In the genomic region with DNA sequence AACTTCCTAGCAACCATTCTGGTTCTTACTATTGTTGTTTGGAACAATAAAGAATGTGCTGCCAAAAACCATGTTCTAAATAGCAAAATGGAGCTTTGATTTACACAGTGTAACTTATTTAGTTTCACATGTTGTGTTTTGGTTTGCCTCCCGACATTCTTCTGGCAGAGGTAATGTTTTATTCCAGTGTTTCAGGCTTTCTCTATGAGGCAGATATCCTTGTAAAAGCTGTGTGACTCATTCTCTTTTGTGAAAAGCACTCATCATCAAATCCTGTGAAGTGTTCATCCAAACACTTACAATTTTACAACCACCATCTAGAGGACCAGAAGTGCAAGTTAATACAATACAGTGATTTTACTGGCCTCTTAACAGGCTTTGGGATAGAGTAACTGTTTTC, we compare ENCODE assay signal across 1 cellular context.
A peak's percentile ranks its signal among the peaks of the same experiment; 100 is the strongest.
TF ChIP-seq lines count a peak whose summit lies in the region.

No MANE protein-coding gene starts in this region.

TF ChIP-seq in HEK293, 187 proteins besides CTCF, POLR2A, EP300 and RAD21 (continued from another document):
- TF ChIP-seq ZNF202 (tag by site-specific recombination; IDR thresholded peaks at IDR 0.05; ENCODE audit: borderline replicate concordance) (no peak), ZNF571 (tag by site-specific recombination; IDR thresholded peaks at IDR 0.05) (no peak), ZNF146 (tag by site-specific recombination; IDR thresholded peaks at IDR 0.05) (no peak), INSM2 (tag by site-specific recombination; IDR thresholded peaks at IDR 0.05) (0 out of 2 replicates have a peak, but pooled peaks have one; percentile 37), ZNF416 (tag by site-specific recombination; IDR thresholded peaks at IDR 0.05) (no peak)
- TF ChIP-seq, protein P1, sequence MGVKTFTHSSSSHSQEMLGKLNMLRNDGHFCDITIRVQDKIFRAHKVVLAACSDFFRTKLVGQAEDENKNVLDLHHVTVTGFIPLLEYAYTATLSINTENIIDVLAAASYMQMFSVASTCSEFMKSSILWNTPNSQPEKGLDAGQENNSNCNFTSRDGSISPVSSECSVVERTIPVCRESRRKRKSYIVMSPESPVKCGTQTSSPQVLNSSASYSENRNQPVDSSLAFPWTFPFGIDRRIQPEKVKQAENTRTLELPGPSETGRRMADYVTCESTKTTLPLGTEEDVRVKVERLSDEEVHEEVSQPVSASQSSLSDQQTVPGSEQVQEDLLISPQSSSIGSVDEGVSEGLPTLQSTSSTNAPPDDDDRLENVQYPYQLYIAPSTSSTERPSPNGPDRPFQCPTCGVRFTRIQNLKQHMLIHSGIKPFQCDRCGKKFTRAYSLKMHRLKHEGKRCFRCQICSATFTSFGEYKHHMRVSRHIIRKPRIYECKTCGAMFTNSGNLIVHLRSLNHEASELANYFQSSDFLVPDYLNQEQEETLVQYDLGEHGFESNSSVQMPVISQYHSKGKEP (tag by site-specific recombination; IDR thresholded peaks at IDR 0.05): peak; percentile 60; the same call in 1 of the 2 replicates
